ENCODE assay signal across 33 cellular contexts in the genomic region with DNA sequence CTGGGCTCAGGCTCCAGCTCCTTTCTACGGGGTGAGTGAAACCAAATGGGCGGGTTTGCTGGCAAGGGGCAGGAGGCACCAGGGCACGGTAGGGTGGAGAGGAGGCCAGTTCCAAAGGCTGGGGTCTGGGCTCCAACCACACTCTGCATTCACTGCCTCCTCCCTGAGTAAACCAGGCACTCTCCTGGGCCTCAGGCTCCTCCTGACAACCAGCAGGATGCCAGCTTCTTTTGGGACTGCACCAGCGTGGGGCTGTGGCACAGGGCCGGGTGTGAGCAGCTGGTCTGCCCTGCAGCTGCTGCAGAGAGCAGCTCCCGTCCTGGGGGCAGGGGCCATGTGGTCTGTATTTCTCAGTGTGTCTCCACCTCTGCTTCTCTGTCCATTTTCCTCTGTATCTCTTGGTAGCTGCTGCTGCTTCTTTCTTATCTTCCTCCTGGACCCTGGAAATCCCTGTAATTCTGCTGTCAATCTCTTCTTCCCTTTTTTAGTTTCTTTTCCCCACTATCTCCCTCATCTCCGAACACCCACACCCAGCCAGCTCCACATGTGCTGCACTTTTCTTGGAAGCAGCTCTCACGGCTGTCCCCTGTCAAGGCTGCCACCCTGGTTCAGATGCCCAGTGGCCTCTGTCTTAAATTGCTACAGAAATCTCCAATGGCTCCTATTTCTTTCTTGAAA. TPM values are rescaled to one million over a fixed set of nuclear protein-coding genes. Genes with fewer than 3 reads are reported as not detected.
DNase-seq lines count a peak whose midpoint lies in the region; ATAC-seq and TF ChIP-seq lines count a peak whose summit lies in the region.
"Had no signal": no experiment of that assay in that cellular context is flagged by ENCODE, and none has a peak within 500 bp of the region (broad histone marks: within the 10 kb centered on the region; RNA-seq: fewer than 3 reads in every experiment).

No MANE protein-coding gene starts in this region.

- no peaks in the 10 kb centered on the region for H3K27me3 ChIP-seq in BE2C
- H3K27me3 ChIP-seq in MG63: no peaks in the 10 kb centered on the region
- H3K27me3 ChIP-seq in SJCRH30: peaks cover 4% of the 10 kb centered on the region; the same call in 1 of the 2 replicates

- POLR2A ChIA-PET in activated CD4-positive, alpha-beta memory T cell treated with anti-CD3 and anti-CD28 coated beads for 36 hours (lab: Charles Lee): no interaction called here

- H3K27ac ChIP-seq in SJCRH30: no peak overlapping the region
- H3K27ac ChIP-seq: A549, coronary artery, SJSA1, thoracic aorta had no signal

- no peaks in the 10 kb centered on the region for H3K9me3 ChIP-seq in BE2C
- H3K9me3 ChIP-seq in MG63: no peaks in the 10 kb centered on the region
- H3K9me3 ChIP-seq in SJCRH30 (replicated peaks): no peaks in the 10 kb centered on the region
- H3K9me3 ChIP-seq: A549, SJSA1, thoracic aorta had no signal

- H3K4me3 ChIP-seq in BE2C (ENCODE audit: low read depth, low read length) (no peak overlapping the region), MG63 (no peak overlapping the region), SJCRH30 (no peak overlapping the region)
- H3K4me3 ChIP-seq: A549, coronary artery, SJSA1, thoracic aorta had no signal

- H3K4me1 ChIP-seq in BE2C (0 out of 2 replicates have a peak, but pooled peaks cover 4% of the 10 kb centered on the region), SJCRH30 (no peaks in the 10 kb centered on the region; the same call in 1 of the 2 replicates)
- H3K4me1 ChIP-seq: A549, SJSA1 had no signal

- TF ChIP-seq CTCF in BE2C (IDR thresholded peaks at IDR 0.05; ENCODE audit: low read depth, low read length) (no peak), glutamatergic neuron (IDR thresholded peaks at IDR 0.05; ENCODE audit: partially characterized antibody, unreplicated experiment) (no peak)

- H3K9me3 Mint-ChIP-seq in glutamatergic neuron (ENCODE audit: unreplicated experiment): peaks cover 7% of the 10 kb centered on the region
- H3K9me3 Mint-ChIP-seq in activated CD4-positive, alpha-beta memory T cell treated with anti-CD3 and anti-CD28 coated beads for 36 hours: peaks cover 4% of the 10 kb centered on the region
- H3K9me3 Mint-ChIP-seq: nephron; stimulated activated naive CD8-positive, alpha-beta T cell treated with anti-CD3 and anti-CD28 coated beads, Interleukin-15, Interleukin-2, amounts not matched to agents 100 ng/mL and 50 ng/mL, for 24 hours; T-helper 1 cell treated with Interleukin-12 subunit alpha and Interleukin-12 subunit beta and Interleukin-4 antibody, amounts not matched to agents 30 μg/mL and 1 μg/mL, for 36 hours had no signal

- peaks cover 7% of the 10 kb centered on the region for H3K36me3 Mint-ChIP-seq in glutamatergic neuron (ENCODE audit: unreplicated experiment)
- no peaks in the 10 kb centered on the region for H3K36me3 Mint-ChIP-seq in activated CD4-positive, alpha-beta memory T cell treated with anti-CD3 and anti-CD28 coated beads for 36 hours
- H3K36me3 Mint-ChIP-seq: CD4-positive, CD25-positive, alpha-beta regulatory T cell had no signal

- intact Hi-C loops in activated CD4-positive, alpha-beta memory T cell treated with anti-CD3 and anti-CD28 coated beads for 36 hours (cut with micrococcal nuclease): no loop called here
- intact Hi-C loops in left colon (cut with DNase I, micrococcal nuclease): no loop called here

- peaks cover 9% of the 10 kb centered on the region for H3K4me1 Mint-ChIP-seq in glutamatergic neuron (ENCODE audit: low read depth, unreplicated experiment)
- no peaks in the 10 kb centered on the region for H3K4me1 Mint-ChIP-seq in activated CD4-positive, alpha-beta memory T cell treated with anti-CD3 and anti-CD28 coated beads for 36 hours (ENCODE audit: low read depth)
- H3K4me1 Mint-ChIP-seq: CD4-positive, CD25-positive, alpha-beta regulatory T cell had no signal

- peaks cover 4% of the 10 kb centered on the region for H3K27me3 Mint-ChIP-seq in glutamatergic neuron (ENCODE audit: unreplicated experiment)
- H3K27me3 Mint-ChIP-seq in activated CD4-positive, alpha-beta memory T cell treated with anti-CD3 and anti-CD28 coated beads for 36 hours: peaks cover 4% of the 10 kb centered on the region

- no peak overlapping the region for H3K27ac Mint-ChIP-seq in glutamatergic neuron (ENCODE audit: unreplicated experiment)
- H3K27ac Mint-ChIP-seq in activated CD4-positive, alpha-beta memory T cell treated with anti-CD3 and anti-CD28 coated beads for 36 hours: no peak overlapping the region
- H3K27ac Mint-ChIP-seq: CD4-positive, CD25-positive, alpha-beta regulatory T cell; nephron; stimulated activated naive CD8-positive, alpha-beta T cell treated with anti-CD3 and anti-CD28 coated beads, Interleukin-15, Interleukin-2, amounts not matched to agents 100 ng/mL and 50 ng/mL, for 24 hours; T-helper 1 cell treated with Interleukin-12 subunit alpha and Interleukin-12 subunit beta and Interleukin-4 antibody, amounts not matched to agents 30 μg/mL and 1 μg/mL, for 36 hours had no signal

- H3K36me3 ChIP-seq in BE2C (no peaks in the 10 kb centered on the region), MG63 (no peaks in the 10 kb centered on the region), SJCRH30 (no peaks in the 10 kb centered on the region)
- H3K36me3 ChIP-seq: SJSA1, thoracic aorta had no signal

- ATAC-seq in HG03442 (IDR thresholded peaks at IDR 0.05; ENCODE audit: unreplicated experiment) (no peak), left colon (no peak)
- ATAC-seq: A549; activated CD4-positive, CD25-positive, alpha-beta regulatory T cell treated with anti-CD3 and anti-CD28 coated beads, Interleukin-2, amount 50 U/mL, for 24 hours had no signal

- CTCF ChIA-PET in activated CD4-positive, alpha-beta memory T cell treated with anti-CD3 and anti-CD28 coated beads for 36 hours (lab: Charles Lee): no interaction called here

- peak; percentile 71 for DNase-seq in BE2C
- DNase-seq in MG63: peak; percentile 17
- DNase-seq in SJCRH30: peak; percentile 15 to 18
- DNase-seq in glutamatergic neuron: no peak
- no peak for DNase-seq in activated CD4-positive, alpha-beta memory T cell treated with anti-CD3 and anti-CD28 coated beads for 36 hours
- no peak for DNase-seq in DMS53 (lab: John Stamatoyannopoulos, UW)
- DNase-seq in left colon: no peak
- DNase-seq: activated CD4-positive, alpha-beta T cell treated with anti-CD3 and anti-CD28 coated beads, Interleukin-2, amount 50 U/mL, for 4 hours; activated naive CD4-positive, alpha-beta T cell treated with Interleukin-2 at 50 U/mL for 16 hours; CD4-positive, CD25-positive, alpha-beta regulatory T cell; effector CD8-positive, alpha-beta T cell; H7; Karpas-422; NCI-H1048; NCI-H187 treated with DMSO at 0.1 percent for 48 hours; NCI-H774; retina; small intestine; stimulated activated CD4-positive, alpha-beta T cell treated with anti-CD3 and anti-CD28 coated beads, Interleukin-2, amount 100 ng/mL, for 24 hours had no signal

- peak overlapping the region; percentile 18 for H3K4me3 Mint-ChIP-seq in glutamatergic neuron (ENCODE audit: unreplicated experiment)
- no peak overlapping the region for H3K4me3 Mint-ChIP-seq in activated CD4-positive, alpha-beta memory T cell treated with anti-CD3 and anti-CD28 coated beads for 36 hours
- H3K4me3 Mint-ChIP-seq: CD4-positive, CD25-positive, alpha-beta regulatory T cell; nephron; stimulated activated naive CD8-positive, alpha-beta T cell treated with anti-CD3 and anti-CD28 coated beads, Interleukin-15, Interleukin-2, amounts not matched to agents 100 ng/mL and 50 ng/mL, for 24 hours; T-helper 1 cell treated with Interleukin-12 subunit alpha and Interleukin-12 subunit beta and Interleukin-4 antibody, amounts not matched to agents 30 μg/mL and 1 μg/mL, for 36 hours had no signal

RNA-seq across cellular contexts. Expression of a gene that starts 54.9 kb away (rescaled TPM):
- polyA plus RNA-seq in BE2C (2012; ENCODE audit: insufficient read depth, insufficient read length, low read depth): not detected
- total RNA-seq in MG63 (2014; rRNA removed; shearing (Covaris generic); ENCODE audit: low replicate concordance): not detected in 2 replicates
- total RNA-seq in SJCRH30 (2014; rRNA removed; shearing (Covaris generic)): not detected in 2 replicates
- total RNA-seq in glutamatergic neuron (ENCODE audit: unreplicated experiment): not detected
- not detected for total RNA-seq in activated CD4-positive, alpha-beta memory T cell treated with anti-CD3 and anti-CD28 coated beads for 36 hours
- not detected for total RNA-seq in left colon
- total RNA-seq: CD4-positive, CD25-positive, alpha-beta regulatory T cell; epithelial cell of proximal tubule; glomerular endothelial cell; H7; mucosa of gallbladder; osteocyte; SJSA1; thoracic aorta; urinary bladder had no signal
- polyA plus RNA-seq: A549; CD4-positive, CD25-positive, alpha-beta regulatory T cell; small intestine; urinary bladder had no signal

Comparison
In these comparisons a context has a peak if more than half of its experiments do, and no peak if none do; other contexts are left out.
1. DNase-seq: peak in BE2C (single experiment), MG63 (single experiment) and SJCRH30 (2 of 2); none in glutamatergic neuron (single experiment), activated CD4-positive, alpha-beta memory T cell treated with anti-CD3 and anti-CD28 coated beads for 36 hours (single experiment), DMS53 (single experiment) and left colon (0 of 2).